ENCODE assay signal across 8 cellular contexts in the genomic region with DNA sequence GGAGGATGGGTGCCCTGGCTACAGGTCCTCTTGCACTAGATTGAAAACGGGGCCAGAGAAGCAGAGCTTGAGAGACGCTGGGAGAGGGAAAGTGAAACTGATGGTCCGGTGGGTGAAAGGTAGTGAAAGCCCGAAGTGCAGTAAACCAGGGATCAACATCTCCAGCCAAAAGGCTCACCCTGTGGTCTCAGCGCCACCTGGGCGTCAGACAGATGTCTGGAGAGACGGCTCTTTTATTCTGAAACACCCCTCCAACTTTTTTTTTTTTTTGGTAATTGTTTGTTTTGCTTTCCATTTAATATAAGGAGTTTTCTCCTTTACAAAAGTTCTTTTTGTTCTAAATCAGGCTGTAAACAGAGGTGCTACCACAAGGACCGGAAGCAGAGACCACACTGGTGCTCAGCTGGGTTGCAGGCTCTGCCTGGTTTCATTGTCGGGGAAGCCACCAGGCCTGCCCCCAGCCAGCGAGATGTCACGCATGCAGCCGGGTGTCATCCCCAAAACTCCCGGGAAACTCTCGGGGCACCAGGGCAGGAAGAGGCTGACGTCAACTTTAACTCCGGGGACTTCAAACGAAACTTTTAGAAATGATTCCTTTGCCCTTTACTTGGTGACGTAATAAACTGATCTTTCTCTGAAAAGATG. TPM values are rescaled to one million over a fixed set of nuclear protein-coding genes. Genes with fewer than 3 reads are reported as not detected.
DNase-seq lines count a peak whose midpoint lies in the region; ATAC-seq and TF ChIP-seq lines count a peak whose summit lies in the region.

No MANE protein-coding gene starts in this region.

- H3K4me3 Mint-ChIP-seq in chondrocyte (ENCODE audit: unreplicated experiment), result peak overlapping the region; percentile 49
- H3K4me3 Mint-ChIP-seq in stimulated activated effector memory CD8-positive, alpha-beta T cell treated with anti-CD3 and anti-CD28 coated beads, Interleukin-12 subunit alpha, Interleukin-12 subunit beta, amount 100 ng/mL, for 72 hours, result peak overlapping the region; percentile 79

- no peaks in the 10 kb centered on the region for H3K36me3 Mint-ChIP-seq in chondrocyte (ENCODE audit: low read depth)
- peaks cover 98% of the 10 kb centered on the region for H3K36me3 Mint-ChIP-seq in stimulated activated effector memory CD8-positive, alpha-beta T cell treated with anti-CD3 and anti-CD28 coated beads, Interleukin-12 subunit alpha, Interleukin-12 subunit beta, amount 100 ng/mL, for 72 hours

- no peak overlapping the region for H3K27ac Mint-ChIP-seq in chondrocyte (ENCODE audit: unreplicated experiment)
- H3K27ac Mint-ChIP-seq in stimulated activated effector memory CD8-positive, alpha-beta T cell treated with anti-CD3 and anti-CD28 coated beads, Interleukin-12 subunit alpha, Interleukin-12 subunit beta, amount 100 ng/mL, for 72 hours, result peak overlapping the region; percentile 97

- peaks cover 61% of the 10 kb centered on the region for H3K4me1 ChIP-seq in mononuclear cell (ENCODE audit: insufficient read depth, low read length)

- H3K4me1 Mint-ChIP-seq in chondrocyte (ENCODE audit: low read depth), result peaks cover 8% of the 10 kb centered on the region
- peaks cover 90% of the 10 kb centered on the region for H3K4me1 Mint-ChIP-seq in stimulated activated effector memory CD8-positive, alpha-beta T cell treated with anti-CD3 and anti-CD28 coated beads, Interleukin-12 subunit alpha, Interleukin-12 subunit beta, amount 100 ng/mL, for 72 hours

- peak; percentile 76 for DNase-seq in Daoy (ENCODE audit: low read depth)
- DNase-seq in HuH-7 (ENCODE audit: low spot score), result peak; percentile 78
- peak; percentile 69 for DNase-seq in activated CD4-positive, alpha-beta T cell treated with anti-CD3 and anti-CD28 coated beads for 1 hour
- no peak for DNase-seq in chondrocyte (ENCODE audit: low spot score)
- DNase-seq in stimulated activated effector memory CD8-positive, alpha-beta T cell treated with anti-CD3 and anti-CD28 coated beads, Interleukin-12 subunit alpha, Interleukin-12 subunit beta, amount 100 ng/mL, for 72 hours (ENCODE audit: low spot score in 2 of 2), result peak; percentile 77 to 95
- no peak for DNase-seq in SHP77 treated with DMSO at 0.1 percent for 48 hours (lab: John Stamatoyannopoulos, UW)

- H3K27me3 Mint-ChIP-seq in chondrocyte (ENCODE audit: low read depth), result peaks cover 49% of the 10 kb centered on the region

- H3K4me3 ChIP-seq in mononuclear cell (ENCODE audit: low read length), result peak overlapping the region; percentile 4

- peak; percentile 28 for TF ChIP-seq CTCF in chondrocyte (IDR thresholded peaks at IDR 0.05)

- no peaks in the 10 kb centered on the region for H3K9me3 Mint-ChIP-seq in chondrocyte (ENCODE audit: low read depth)
- no peaks in the 10 kb centered on the region for H3K9me3 Mint-ChIP-seq in stimulated activated effector memory CD8-positive, alpha-beta T cell treated with anti-CD3 and anti-CD28 coated beads, Interleukin-12 subunit alpha, Interleukin-12 subunit beta, amount 100 ng/mL, for 72 hours

- H3K27me3 ChIP-seq in mononuclear cell (ENCODE audit: insufficient read depth, low read length), result no peaks in the 10 kb centered on the region

- ATAC-seq in GM21447 (IDR thresholded peaks at IDR 0.05; ENCODE audit: unreplicated experiment), result peak; percentile 62
- peak; percentile 77 for ATAC-seq in stimulated activated effector memory CD8-positive, alpha-beta T cell treated with anti-CD3 and anti-CD28 coated beads, Interleukin-12 subunit alpha, Interleukin-12 subunit beta, amount 100 ng/mL, for 72 hours

- H3K9me3 ChIP-seq in mononuclear cell (ENCODE audit: low read depth, low read length), result no peaks in the 10 kb centered on the region

RNA-seq across cellular contexts. Expression of a gene that starts 11.2 kb away (rescaled TPM):
- not detected in 2 replicates for total RNA-seq in Daoy (2014; rRNA removed; shearing (Covaris generic))
- total RNA-seq in chondrocyte (not detected in 3 replicates), mononuclear cell (3.7 TPM)

RNA-seq across cellular contexts. Expression of a gene that starts 37.9 kb away (rescaled TPM):
- total RNA-seq in Daoy (2014; rRNA removed; shearing (Covaris generic)), result 23.7 and 32.7 TPM in 2 replicates
- total RNA-seq in chondrocyte (56.3 to 59.0 TPM (median 57.0 TPM) in 3 replicates), mononuclear cell (80.0 TPM)

Comparison
In these comparisons a context has a peak if more than half of its experiments do, and no peak if none do; other contexts are left out.
1. DNase-seq: peak in Daoy (single experiment), HuH-7 (single experiment), activated CD4-positive, alpha-beta T cell treated with anti-CD3 and anti-CD28 coated beads for 1 hour (single experiment) and stimulated activated effector memory CD8-positive, alpha-beta T cell treated with anti-CD3 and anti-CD28 coated beads, Interleukin-12 subunit alpha, Interleukin-12 subunit beta, amount 100 ng/mL, for 72 hours (2 of 2); none in chondrocyte (single experiment) and SHP77 treated with DMSO at 0.1 percent for 48 hours (single experiment).